In genomic region chr12:1690578-1691122, GRCh38 we compare ENCODE assay signal across 8 cellular contexts. TPM values are rescaled to one million over a fixed set of nuclear protein-coding genes. Genes with fewer than 3 reads are reported as not detected.
DNase-seq lines count a peak whose midpoint lies in the region; ATAC-seq, FAIRE-seq and TF ChIP-seq lines count a peak whose summit lies in the region.

ADIPOR2 (plus strand) TSS chr12:1691070; CDS start chr12:1754344, 63,274 bp downstream.

- 0 to 1% methylated on average over 9 to 25 of the region's 59 CpGs for WGBS in esophagus squamous epithelium, 2 donors

- H3K4me1 ChIP-seq in DND-41 (ENCODE audit: insufficient read depth, low read length) (peaks cover 45% of the 10 kb centered on the region), Karpas-422 (ENCODE audit: low read length) (peaks cover 36% of the 10 kb centered on the region), esophagus squamous epithelium (peaks cover 0 to 36% (median 7%) of the 10 kb centered on the region in 3 donors)

- H2AFZ ChIP-seq in DND-41 (ENCODE audit: low read depth, low read length) (peak within 1 kb of the TSS; percentile 99), Karpas-422 (ENCODE audit: low read length) (peak within 1 kb of the TSS; percentile 68; the same call in 1 of the 2 replicates)

- H3K27me3 Mint-ChIP-seq in activated T-cell treated with anti-CD3 and anti-CD28 coated beads, Interleukin-2, amount 50 U/mL, for 72 hours (ENCODE audit: low read depth) = no peaks in the 10 kb centered on the region

- peak within 1 kb of the TSS; percentile 41 to 76 for H3K4me3 ChIP-seq in DND-41 (ENCODE audit: low read depth in 1 of 2, low read length in 2 of 2)
- H3K4me3 ChIP-seq in Karpas-422 (ENCODE audit: low read length) = peak within 1 kb of the TSS; percentile 91
- H3K4me3 ChIP-seq in esophagus squamous epithelium = peak within 1 kb of the TSS; percentile 72 to 98 (median 96)

- H3K9me3 ChIP-seq in DND-41 (ENCODE audit: insufficient read depth, low read length, severe bottlenecking) (no peaks in the 10 kb centered on the region), Karpas-422 (ENCODE audit: low read length) (no peaks in the 10 kb centered on the region), esophagus squamous epithelium (no peaks in the 10 kb centered on the region)

- H3K9ac ChIP-seq in DND-41 (ENCODE audit: low read depth, low read length) = peak within 1 kb of the TSS; percentile 76
- peak within 1 kb of the TSS; percentile 88 for H3K9ac ChIP-seq in Karpas-422 (ENCODE audit: low read length)

- H3K27ac ChIP-seq in DND-41 (ENCODE audit: low read length) (peak within 1 kb of the TSS; percentile 92), Karpas-422 (ENCODE audit: low read length) (peak within 1 kb of the TSS; percentile 67), esophagus squamous epithelium (peak within 1 kb of the TSS; percentile 95 to 98 (median 96))

- no peak for FAIRE-seq in RCC 7860 (lab: Jason Lieb, UNC)

- no peaks in the 10 kb centered on the region for H3K27me3 ChIP-seq in DND-41 (ENCODE audit: insufficient read depth, low read length, poor library complexity)
- H3K27me3 ChIP-seq in Karpas-422 (ENCODE audit: low read length) = no peaks in the 10 kb centered on the region
- no peaks in the 10 kb centered on the region for H3K27me3 ChIP-seq in esophagus squamous epithelium

- H4K20me1 ChIP-seq in DND-41 (ENCODE audit: insufficient read depth, low read length) (peaks cover 19% of the 10 kb centered on the region), Karpas-422 (ENCODE audit: insufficient read depth, low read depth, low read length) (peaks cover 30% of the 10 kb centered on the region)

- peak within 1 kb of the TSS; percentile 90 to 97 for H3K4me3 Mint-ChIP-seq in activated T-cell treated with anti-CD3 and anti-CD28 coated beads, Interleukin-2, amount 50 U/mL, for 72 hours

- H3K36me3 ChIP-seq in DND-41 (ENCODE audit: insufficient read depth, low read length) = peaks cover 3% of the 10 kb centered on the region; the same call in 1 of the 2 replicates
- H3K36me3 ChIP-seq in Karpas-422 (ENCODE audit: insufficient read depth, low read length) = peaks cover 5% of the 10 kb centered on the region; the same call in 1 of the 2 replicates
- H3K36me3 ChIP-seq in esophagus squamous epithelium = peaks cover 0 to 7% (median 0%) of the 10 kb centered on the region in 3 donors

- H3K4me2 ChIP-seq in DND-41 (ENCODE audit: insufficient read depth, low read length) (peak within 1 kb of the TSS; percentile 77), Karpas-422 (ENCODE audit: low read depth, low read length, poor library complexity, severe bottlenecking) (peak within 1 kb of the TSS; percentile 82)

- peak in 3 of 4 donors; percentile 63 to 89 (median 86) for TF ChIP-seq POLR2A in esophagus squamous epithelium (IDR thresholded peaks at IDR 0.05)

- H3K36me3 Mint-ChIP-seq in activated T-cell treated with anti-CD3 and anti-CD28 coated beads, Interleukin-2, amount 50 U/mL, for 72 hours (ENCODE audit: insufficient read depth in 2 of 2) = peaks cover 0 to 3% of the 10 kb centered on the region in 2 donors

- TF ChIP-seq CTCF in DND-41 (IDR thresholded peaks at IDR 0.05; ENCODE audit: borderline replicate concordance, extremely low read depth, low read length, poor library complexity, severe bottlenecking) (no peak), esophagus squamous epithelium (IDR thresholded peaks at IDR 0.05) (no peak)

- peak within 1 kb of the TSS; percentile 95 for H3K27ac Mint-ChIP-seq in activated T-cell treated with anti-CD3 and anti-CD28 coated beads, Interleukin-2, amount 50 U/mL, for 72 hours

- H3K9me2 ChIP-seq in Karpas-422 (replicated peaks; ENCODE audit: insufficient read depth, low read length) = no peaks in the 10 kb centered on the region

- no peaks in the 10 kb centered on the region for H3K9me3 Mint-ChIP-seq in activated T-cell treated with anti-CD3 and anti-CD28 coated beads, Interleukin-2, amount 50 U/mL, for 72 hours

- intact Hi-C loops in esophagus squamous epithelium (cut with DNase I) = no loop called here

- peak; percentile 98 for ATAC-seq in DND-41 (ENCODE audit: insufficient read depth, low read depth)
- peak; percentile 89 for ATAC-seq in GM21825 (IDR thresholded peaks at IDR 0.05; ENCODE audit: unreplicated experiment)
- ATAC-seq in activated T-cell treated with anti-CD3 and anti-CD28 coated beads, Interleukin-2, amount 50 U/mL, for 72 hours (replicated peaks in 1 of 2) = peak; percentile 99

- H3K79me2 ChIP-seq in DND-41 (ENCODE audit: insufficient read depth, low read length) (peaks cover 51% of the 10 kb centered on the region), Karpas-422 (ENCODE audit: low read length) (peaks cover 47% of the 10 kb centered on the region)

- peaks cover 62% of the 10 kb centered on the region for H3K4me1 Mint-ChIP-seq in activated T-cell treated with anti-CD3 and anti-CD28 coated beads, Interleukin-2, amount 50 U/mL, for 72 hours (ENCODE audit: low read depth)

- DNase-seq in DND-41 (peak; percentile 96), Karpas-422 (peak; percentile 99), RCC 7860 (ENCODE audit: low spot score) (peak; percentile 86), esophagus squamous epithelium (lab: John Stamatoyannopoulos, UW) (peak; percentile 66), myocyte (ENCODE audit: low read depth) (peak; percentile 98)
- DNase-seq in activated T-cell treated with anti-CD3 and anti-CD28 coated beads, Interleukin-2, amount 50 U/mL, for 72 hours = peak; percentile 95 to 96
- peak; percentile 89 to 95 for DNase-seq in stimulated activated CD8-positive, alpha-beta memory T cell treated with anti-CD3 and anti-CD28 coated beads, Interleukin-7, amount 100 ng/mL, for 4 hours (ENCODE audit: low read depth in 2 of 2)

RNA-seq across cellular contexts. Expression of gene ADIPOR2, which starts in this region (rescaled TPM):
- 26.6 and 34.7 TPM in 2 replicates for total RNA-seq in Karpas-422 (2014; rRNA removed; shearing (Covaris generic); ENCODE audit: low replicate concordance)
- total RNA-seq in activated T-cell treated with anti-CD3 and anti-CD28 coated beads, Interleukin-2, amount 50 U/mL, for 72 hours = 10 to 100 TPM; 37.0 to 43.5 TPM
- total RNA-seq in esophagus squamous epithelium = 10 to 100 TPM; 29.1 to 49.4 (median 31.1) TPM
- 15.5 and 22.8 TPM in 2 replicates for total RNA-seq in myocyte
- 30.7 TPM for polyA plus RNA-seq in myocyte (2012)

Comparison
In these comparisons a context has a peak if more than half of its experiments do, and no peak if none do; other contexts are left out.
1. Peak in every context shown above with its lines: DNase-seq, ATAC-seq, H3K4me3 ChIP-seq and H3K27ac ChIP-seq.